In the genomic region with DNA sequence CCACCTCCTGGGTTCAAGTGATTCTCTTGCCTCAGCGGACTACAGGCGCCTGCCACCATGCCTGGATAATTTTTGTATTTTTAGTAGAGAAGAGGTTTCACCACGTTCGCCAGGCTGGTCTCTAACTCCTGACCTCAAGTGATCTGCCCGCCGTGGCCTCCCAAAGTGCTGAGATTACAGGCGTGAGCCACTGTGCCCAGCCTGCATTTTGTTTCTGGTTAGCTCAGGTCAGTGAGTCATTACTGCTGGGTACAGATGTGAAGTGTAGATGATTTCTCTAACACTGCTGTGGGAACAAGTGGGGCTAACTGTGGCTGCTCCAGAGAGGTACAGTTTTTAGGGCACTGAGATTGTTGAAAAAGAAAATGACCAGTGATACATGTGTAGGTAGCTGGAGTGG, we compare ENCODE assay signal across 18 cellular contexts.
A peak's percentile ranks its signal among the peaks of the same experiment; 100 is the strongest.
DNase-seq lines count a peak whose midpoint lies in the region; FAIRE-seq and TF ChIP-seq lines count a peak whose summit lies in the region.
"Had no signal": no experiment of that assay in that cellular context is flagged by ENCODE, and none has a peak within 500 bp of the region (broad histone marks: within the 10 kb centered on the region; RNA-seq: fewer than 3 reads in every experiment).

No MANE protein-coding gene starts in this region.

- H3K36me3 ChIP-seq in small intestine (ENCODE audit: control insufficient read depth in 2 of 2, insufficient read depth in 2 of 2, low read length in 2 of 2), result no peaks in the 10 kb centered on the region
- H3K36me3 ChIP-seq: upper lobe of left lung had no signal

- H3K4me3 ChIP-seq in fibroblast of the aortic adventitia (ENCODE audit: low read depth, low read length), result no peak overlapping the region
- H3K4me3 ChIP-seq in small intestine (ENCODE audit: low read depth in 1 of 2, low read length in 2 of 2), result no peak overlapping the region
- H3K4me3 ChIP-seq: upper lobe of left lung had no signal

- H3K27me3 ChIP-seq in small intestine (ENCODE audit: control insufficient read depth in 2 of 2, insufficient read depth in 2 of 2, low read length in 2 of 2), result no peaks in the 10 kb centered on the region
- H3K27me3 ChIP-seq: upper lobe of left lung had no signal

- no peak overlapping the region for H3K27ac ChIP-seq in small intestine (ENCODE audit: low read depth in 1 of 2, low read length in 1 of 2)
- H3K27ac ChIP-seq: 22Rv1, C4-2B, upper lobe of left lung, VCaP had no signal

- no peak for FAIRE-seq in urothelium cell line (lab: Jason Lieb, UNC)
- FAIRE-seq in small intestine (lab: Jason Lieb, UNC), result no peak
- FAIRE-seq: GM19239 had no signal

- 73 to 75% (median 75%) methylated on average over 7 of the region's 7 CpGs for WGBS in small intestine, 3 donors

- no peak for TF ChIP-seq CTCF in fibroblast of the aortic adventitia (IDR thresholded peaks at IDR 0.05; ENCODE audit: insufficient read depth, low read length)

- H3K9me3 ChIP-seq in small intestine (ENCODE audit: control insufficient read depth, low read depth), result no peaks in the 10 kb centered on the region
- H3K9me3 ChIP-seq: upper lobe of left lung had no signal

- DNase-seq in DMS53 (lab: John Stamatoyannopoulos, UW), result peak; percentile 14
- DNase-seq in DMS53 treated with DMSO at 0.1 percent for 48 hours (lab: John Stamatoyannopoulos, UW; ENCODE audit: unreplicated experiment), result no peak
- DNase-seq in RPMI7951 (ENCODE audit: low read depth), result peak; percentile 59
- DNase-seq in fibroblast of the aortic adventitia (ENCODE audit: low read depth), result peak; percentile 6
- DNase-seq in renal cortical epithelial cell (ENCODE audit: low read depth), result peak; percentile 90
- no peak for DNase-seq in urothelium cell line (ENCODE audit: low spot score)
- no peak for DNase-seq in small intestine
- DNase-seq in SK-N-DZ (ENCODE audit: low spot score), result no peak
- DNase-seq: aorta, dermis blood vessel endothelial cell, DMS79, hypothalamus, NCI-H1092 treated with DMSO at 0.1 percent for 48 hours, upper lobe of left lung had no signal

- no peaks in the 10 kb centered on the region for H3K4me1 ChIP-seq in small intestine (ENCODE audit: control insufficient read depth in 2 of 2, insufficient read depth in 1 of 2, low read depth in 1 of 2, low read length in 1 of 2)

Comparison
In these comparisons a context has a peak if more than half of its experiments do, and no peak if none do; other contexts are left out.
1. DNase-seq: peak in DMS53 (single experiment), RPMI7951 (single experiment), fibroblast of the aortic adventitia (single experiment) and renal cortical epithelial cell (single experiment); none in DMS53 treated with DMSO at 0.1 percent for 48 hours (single experiment), urothelium cell line (single experiment), small intestine (single experiment) and SK-N-DZ (single experiment).